In the genomic region with DNA sequence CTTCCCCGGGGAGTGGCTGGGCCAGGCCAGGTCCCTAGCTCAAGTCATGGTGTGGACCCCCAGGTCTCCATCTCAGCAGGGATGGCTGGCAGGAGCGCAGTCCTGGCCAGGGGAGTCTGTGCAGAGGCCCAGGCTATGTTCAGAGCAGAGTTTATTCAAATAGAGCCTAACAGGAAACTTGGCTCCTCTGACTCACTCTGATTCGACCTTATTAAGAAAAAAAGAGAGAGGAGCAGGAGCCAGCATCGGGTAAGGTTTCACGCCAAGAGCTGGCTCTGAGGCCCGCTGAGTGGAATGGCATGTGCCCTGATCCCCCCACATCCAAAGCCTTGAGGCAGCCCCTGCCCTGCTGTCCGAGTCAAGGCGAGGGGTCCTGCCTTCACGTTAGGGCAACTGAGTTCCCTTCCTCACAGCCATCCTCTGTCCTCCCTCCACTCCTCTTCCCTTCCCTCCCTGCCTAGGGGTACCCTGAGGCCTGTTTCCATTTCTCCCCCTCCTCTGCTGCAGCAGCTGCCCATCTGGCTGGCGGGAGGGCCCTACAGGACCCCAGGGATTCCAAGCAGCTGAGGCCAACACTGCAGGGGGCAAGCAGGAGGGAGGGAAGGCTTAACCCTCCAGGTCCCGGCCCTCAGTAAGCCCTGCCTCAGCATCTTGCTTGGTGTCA, we compare ENCODE assay signal across 10 cellular contexts. TPM values are rescaled to one million over a fixed set of nuclear protein-coding genes. Genes with fewer than 3 reads are reported as not detected.
A peak's percentile ranks its signal among the peaks of the same experiment; 100 is the strongest.
DNase-seq lines count a peak whose midpoint lies in the region; ATAC-seq and TF ChIP-seq lines count a peak whose summit lies in the region.
"Had no signal": no experiment of that assay in that cellular context is flagged by ENCODE, and none has a peak within 500 bp of the region (broad histone marks: within the 10 kb centered on the region; RNA-seq: fewer than 3 reads in every experiment).

No MANE protein-coding gene starts in this region.

- DNase-seq in ELF-1 (ENCODE audit: low read depth, low spot score) (peak; percentile 40), NCI-H226 (peak; percentile 86), adrenal gland (peak in 4 of 7 donors; percentile 39 to 47 (median 42)), iPS-NIHi11 (ENCODE audit: low spot score) (peak; percentile 35), middle frontal gyrus (ENCODE audit: extremely low spot score, low spot score) (no peak), DMS79 (lab: John Stamatoyannopoulos, UW) (no peak)
- peak in 1 of 2 donors; percentile 59 for DNase-seq in stimulated activated effector memory CD8-positive, alpha-beta T cell treated with anti-CD3 and anti-CD28 coated beads, Interleukin-12 subunit alpha, Interleukin-12 subunit beta, amount 100 ng/mL, for 72 hours (ENCODE audit: low spot score in 2 of 2)

- no peak overlapping the region for H3K4me3 ChIP-seq in adrenal gland

- intact Hi-C loops in adrenal gland (cut with DNase I) = no loop called here

- no peaks in the 10 kb centered on the region for H3K9me3 Mint-ChIP-seq in stimulated activated effector memory CD8-positive, alpha-beta T cell treated with anti-CD3 and anti-CD28 coated beads, Interleukin-12 subunit alpha, Interleukin-12 subunit beta, amount 100 ng/mL, for 72 hours

- peak overlapping the region; percentile 67 for H3K4me3 Mint-ChIP-seq in stimulated activated effector memory CD8-positive, alpha-beta T cell treated with anti-CD3 and anti-CD28 coated beads, Interleukin-12 subunit alpha, Interleukin-12 subunit beta, amount 100 ng/mL, for 72 hours

- WGBS in adrenal gland, 4 donors = 26 to 35% (median 29%) methylated on average over 10 to 11 of the region's 11 CpGs

- H3K4me1 ChIP-seq in adrenal gland (replicated peaks in 1 of 2) = peaks cover 9 to 46% of the 10 kb centered on the region in 2 donors

- peaks cover under 1% of the 10 kb centered on the region for H3K36me3 Mint-ChIP-seq in stimulated activated effector memory CD8-positive, alpha-beta T cell treated with anti-CD3 and anti-CD28 coated beads, Interleukin-12 subunit alpha, Interleukin-12 subunit beta, amount 100 ng/mL, for 72 hours

- TF ChIP-seq POLR2A in adrenal gland (IDR thresholded peaks at IDR 0.05) = no peak

- no peaks in the 10 kb centered on the region for H3K9me3 ChIP-seq in adrenal gland (replicated peaks in 1 of 3)

- peak; percentile 68 for ATAC-seq in stimulated activated effector memory CD8-positive, alpha-beta T cell treated with anti-CD3 and anti-CD28 coated beads, Interleukin-12 subunit alpha, Interleukin-12 subunit beta, amount 100 ng/mL, for 72 hours
- no peak for ATAC-seq in HG03159 (IDR thresholded peaks at IDR 0.05; ENCODE audit: unreplicated experiment)

- H3K4me1 Mint-ChIP-seq in stimulated activated effector memory CD8-positive, alpha-beta T cell treated with anti-CD3 and anti-CD28 coated beads, Interleukin-12 subunit alpha, Interleukin-12 subunit beta, amount 100 ng/mL, for 72 hours = peaks cover 61% of the 10 kb centered on the region

- H3K27ac Mint-ChIP-seq in stimulated activated effector memory CD8-positive, alpha-beta T cell treated with anti-CD3 and anti-CD28 coated beads, Interleukin-12 subunit alpha, Interleukin-12 subunit beta, amount 100 ng/mL, for 72 hours = peak overlapping the region; percentile 95

- H3K27ac ChIP-seq in adrenal gland = peak overlapping the region in 2 of 5 donors; percentile 56 to 85
- H3K27ac ChIP-seq: KMS-11 had no signal

- no peaks in the 10 kb centered on the region for H3K36me3 ChIP-seq in adrenal gland (replicated peaks in 1 of 2)

- no peak for TF ChIP-seq CTCF in adrenal gland (IDR thresholded peaks at IDR 0.05)

- peaks cover 2% of the 10 kb centered on the region for H3K27me3 ChIP-seq in adrenal gland

RNA-seq across cellular contexts. Expression of a gene that starts 1.9 kb away (rescaled TPM):
- 10 to 100 TPM in 4 of 8 donors, 1 to 10 TPM in 4; 6.8 to 31.7 (median 10.9) TPM for total RNA-seq in adrenal gland
- 10 to 100 TPM in 2 of 3 donors, 1 to 10 TPM in 1; 8.0 to 58.0 (median 22.5) TPM for polyA plus RNA-seq in adrenal gland

RNA-seq across cellular contexts. Expression of a gene that starts 51.0 kb away (rescaled TPM):
- total RNA-seq in adrenal gland = not detected
- not detected for polyA plus RNA-seq in adrenal gland
- total RNA-seq: mononuclear cell had no signal

Comparison
In these comparisons a context has a peak if more than half of its experiments do, and no peak if none do; other contexts are left out.
1. DNase-seq: peak in ELF-1 (single experiment), NCI-H226 (single experiment), adrenal gland (4 of 7) and iPS-NIHi11 (single experiment); none in middle frontal gyrus (single experiment) and DMS79 (single experiment).